Comparison of ENCODE assay signal across 17 cellular contexts in genomic region chr16:58280846-58281301, GRCh38. TPM values are rescaled to one million over a fixed set of nuclear protein-coding genes. Genes with fewer than 3 reads are reported as not detected.
DNase-seq lines count a peak whose midpoint lies in the region; ATAC-seq, FAIRE-seq and TF ChIP-seq lines count a peak whose summit lies in the region.
"Had no signal": no experiment of that assay in that cellular context is flagged by ENCODE, and none has a peak within 500 bp of the region (broad histone marks: within the 10 kb centered on the region; RNA-seq: fewer than 3 reads in every experiment).

No MANE protein-coding gene starts in this region.

- POLR2A ChIA-PET in A549 (lab: Yijun Ruan, JAX) (no interaction called here), RWPE1 (lab: Yijun Ruan, JAX; ENCODE audit: low non-redundant PET) (no interaction called here)

- no peaks in the 10 kb centered on the region for H3K36me3 Mint-ChIP-seq in stimulated activated naive B cell treated with anti-CD40 and anti-IgM and Interleukin-4, amounts not matched to agents 10 μg/mL and 1 μg/mL and 100 μg/mL, for 72 hours
- H3K36me3 Mint-ChIP-seq: mesothelial cell of epicardium had no signal

- H3K4me1 ChIP-seq in A549 = no peaks in the 10 kb centered on the region

- H3K4me2 ChIP-seq in A549 = no peak overlapping the region

- no peak for TF ChIP-seq POLR2A in A549 (IDR thresholded peaks at IDR 0.05; ENCODE audit: low read length)

- FAIRE-seq in A549 (lab: Jason Lieb, UNC) = no peak

- 62% methylated on average over 3 of the region's 3 CpGs for WGBS in A549 (ENCODE audit: missing lambda C conversion rate)

- no peak overlapping the region for H3K27ac ChIP-seq in A549
- H3K27ac ChIP-seq in RWPE1 = peak overlapping the region; percentile 74
- no peak overlapping the region for H3K27ac ChIP-seq in dorsolateral prefrontal cortex
- H3K27ac ChIP-seq: HL-60 had no signal

- H3K27me3 ChIP-seq in dorsolateral prefrontal cortex = no peaks in the 10 kb centered on the region

- H3K4me3 ChIP-seq in A549 (no peak overlapping the region), dorsolateral prefrontal cortex (no peak overlapping the region)
- H3K4me3 ChIP-seq: HAP-1 had no signal

- no peak overlapping the region for H3K4me3 Mint-ChIP-seq in stimulated activated naive B cell treated with anti-CD40 and anti-IgM and Interleukin-4, amounts not matched to agents 10 μg/mL and 1 μg/mL and 100 μg/mL, for 72 hours
- H3K4me3 Mint-ChIP-seq: mesothelial cell of epicardium had no signal

- intact Hi-C loops in dorsolateral prefrontal cortex (cut with DNase I) = no loop called here

- DNase-seq in A549 (ENCODE audit: low read depth in 1 of 2, low spot score in 1 of 2) (no peak), H4 (ENCODE audit: low spot score) (peak; percentile 83), RWPE1 (ENCODE audit: low spot score) (peak; percentile 71), fibroblast of peridontal ligament (ENCODE audit: extremely low read depth) (peak; percentile 80), dorsolateral prefrontal cortex (no peak)
- DNase-seq in stimulated activated naive B cell treated with anti-CD40 and anti-IgM and Interleukin-4, amounts not matched to agents 10 μg/mL and 1 μg/mL and 100 μg/mL, for 72 hours = no peak
- no peak for DNase-seq in activated CD8-positive, alpha-beta memory T cell treated with anti-CD3 and anti-CD28 coated beads for 24 hours
- DNase-seq in activated T-cell treated with anti-CD3 and anti-CD28 coated beads, Interleukin-2, amount 50 U/mL, for 48 hours = no peak
- DNase-seq: activated naive CD4-positive, alpha-beta T cell treated with Interleukin-2 at 50 U/mL for 16 hours; AML-193; NCI-H446 treated with DMSO at 0.1 percent for 48 hours; posterior cingulate gyrus had no signal

- TF ChIP-seq CTCF in A549 (IDR thresholded peaks at IDR 0.05) (no peak), RWPE1 (conservative IDR thresholded peaks at IDR 0.05; ENCODE audit: low read depth) (no peak), dorsolateral prefrontal cortex (IDR thresholded peaks at IDR 0.05 in 54 of 56, conservative IDR thresholded peaks at IDR 0.05 in 2 of 56; ENCODE audit: low read depth in 1 of 56, partially characterized antibody in 56 of 56) (no peak)

- H3K9me3 Mint-ChIP-seq in stimulated activated naive B cell treated with anti-CD40 and anti-IgM and Interleukin-4, amounts not matched to agents 10 μg/mL and 1 μg/mL and 100 μg/mL, for 72 hours = no peaks in the 10 kb centered on the region
- H3K9me3 Mint-ChIP-seq: mesothelial cell of epicardium had no signal

- peaks cover 2% of the 10 kb centered on the region; the same call in 1 of the 3 replicates for H3K9me3 ChIP-seq in A549
- H3K9me3 ChIP-seq: HAP-1 had no signal

- H3K4me1 Mint-ChIP-seq in stimulated activated naive B cell treated with anti-CD40 and anti-IgM and Interleukin-4, amounts not matched to agents 10 μg/mL and 1 μg/mL and 100 μg/mL, for 72 hours = no peaks in the 10 kb centered on the region
- H3K4me1 Mint-ChIP-seq: mesothelial cell of epicardium had no signal

- TF ChIP-seq EP300 in A549 (IDR thresholded peaks at IDR 0.05) = no peak

- ATAC-seq in A549 = no peak
- no peak for ATAC-seq in stimulated activated naive B cell treated with anti-CD40 and anti-IgM and Interleukin-4, amounts not matched to agents 10 μg/mL and 1 μg/mL and 100 μg/mL, for 72 hours (replicated peaks)

- H3K27me3 Mint-ChIP-seq in stimulated activated naive B cell treated with anti-CD40 and anti-IgM and Interleukin-4, amounts not matched to agents 10 μg/mL and 1 μg/mL and 100 μg/mL, for 72 hours = peaks cover 18% of the 10 kb centered on the region in 2 donors

- CTCF ChIA-PET in A549 (lab: Yijun Ruan, JAX) (interaction anchor here (0.6 to 1.0 kb wide), 2 partner anchors 55 to 564 kb away, joined by 3 to 4 read pairs; no protein-coding TSS in a partner anchor), RWPE1 (lab: Yijun Ruan, JAX) (no interaction called here)

- no peak for TF ChIP-seq RAD21 in A549 (conservative IDR thresholded peaks at IDR 0.05 in 1 of 2, IDR thresholded peaks at IDR 0.05 in 1 of 2)

- no peak overlapping the region for H3K27ac Mint-ChIP-seq in stimulated activated naive B cell treated with anti-CD40 and anti-IgM and Interleukin-4, amounts not matched to agents 10 μg/mL and 1 μg/mL and 100 μg/mL, for 72 hours
- H3K27ac Mint-ChIP-seq: mesothelial cell of epicardium had no signal

TF ChIP-seq in A549, 52 proteins besides CTCF, POLR2A, EP300 and RAD21:
- no peak for TF ChIP-seq SMC3 (IDR thresholded peaks at IDR 0.05)
- TF ChIP-seq, protein P1, sequence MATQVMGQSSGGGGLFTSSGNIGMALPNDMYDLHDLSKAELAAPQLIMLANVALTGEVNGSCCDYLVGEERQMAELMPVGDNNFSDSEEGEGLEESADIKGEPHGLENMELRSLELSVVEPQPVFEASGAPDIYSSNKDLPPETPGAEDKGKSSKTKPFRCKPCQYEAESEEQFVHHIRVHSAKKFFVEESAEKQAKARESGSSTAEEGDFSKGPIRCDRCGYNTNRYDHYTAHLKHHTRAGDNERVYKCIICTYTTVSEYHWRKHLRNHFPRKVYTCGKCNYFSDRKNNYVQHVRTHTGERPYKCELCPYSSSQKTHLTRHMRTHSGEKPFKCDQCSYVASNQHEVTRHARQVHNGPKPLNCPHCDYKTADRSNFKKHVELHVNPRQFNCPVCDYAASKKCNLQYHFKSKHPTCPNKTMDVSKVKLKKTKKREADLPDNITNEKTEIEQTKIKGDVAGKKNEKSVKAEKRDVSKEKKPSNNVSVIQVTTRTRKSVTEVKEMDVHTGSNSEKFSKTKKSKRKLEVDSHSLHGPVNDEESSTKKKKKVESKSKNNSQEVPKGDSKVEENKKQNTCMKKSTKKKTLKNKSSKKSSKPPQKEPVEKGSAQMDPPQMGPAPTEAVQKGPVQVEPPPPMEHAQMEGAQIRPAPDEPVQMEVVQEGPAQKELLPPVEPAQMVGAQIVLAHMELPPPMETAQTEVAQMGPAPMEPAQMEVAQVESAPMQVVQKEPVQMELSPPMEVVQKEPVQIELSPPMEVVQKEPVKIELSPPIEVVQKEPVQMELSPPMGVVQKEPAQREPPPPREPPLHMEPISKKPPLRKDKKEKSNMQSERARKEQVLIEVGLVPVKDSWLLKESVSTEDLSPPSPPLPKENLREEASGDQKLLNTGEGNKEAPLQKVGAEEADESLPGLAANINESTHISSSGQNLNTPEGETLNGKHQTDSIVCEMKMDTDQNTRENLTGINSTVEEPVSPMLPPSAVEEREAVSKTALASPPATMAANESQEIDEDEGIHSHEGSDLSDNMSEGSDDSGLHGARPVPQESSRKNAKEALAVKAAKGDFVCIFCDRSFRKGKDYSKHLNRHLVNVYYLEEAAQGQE (IDR thresholded peaks at IDR 0.05) = no peak
- TF ChIP-seq, protein P2, sequence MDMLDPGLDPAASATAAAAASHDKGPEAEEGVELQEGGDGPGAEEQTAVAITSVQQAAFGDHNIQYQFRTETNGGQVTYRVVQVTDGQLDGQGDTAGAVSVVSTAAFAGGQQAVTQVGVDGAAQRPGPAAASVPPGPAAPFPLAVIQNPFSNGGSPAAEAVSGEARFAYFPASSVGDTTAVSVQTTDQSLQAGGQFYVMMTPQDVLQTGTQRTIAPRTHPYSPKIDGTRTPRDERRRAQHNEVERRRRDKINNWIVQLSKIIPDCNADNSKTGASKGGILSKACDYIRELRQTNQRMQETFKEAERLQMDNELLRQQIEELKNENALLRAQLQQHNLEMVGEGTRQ (IDR thresholded peaks at IDR 0.05) = no peak
- no peak for TF ChIP-seq PHF8 (IDR thresholded peaks at IDR 0.05; ENCODE audit: borderline replicate concordance, low read depth)
- TF ChIP-seq RFX5 (IDR thresholded peaks at IDR 0.05) = 0 out of 2 replicates have a peak, but pooled peaks have one; percentile 33

RNA-seq across cellular contexts. Expression of gene PRSS54, which starts 14.0 kb away (rescaled TPM):
- polyA plus RNA-seq in A549 (2011; rRNA removed) (not detected in 2 replicates), A549 (2017; fragmentation: RNase III; extraction: RNeasy Plus Mini Kit Qiagen cat#74134 plus additional on column Dnase treatment) (not detected in 3 replicates)
- not detected in 2 replicates for polyA plus RNA-seq in A549 (2012; cell fraction: cytosol; rRNA removed)
- polyA plus RNA-seq in A549 (2012; cell fraction: nucleus; rRNA removed) = not detected in 2 replicates
- polyA minus RNA-seq in A549 (2011; rRNA and poly(A)+ RNA removed) = not detected in 2 replicates
- not detected in 2 replicates for total RNA-seq in H4 (2014; rRNA removed; shearing (Covaris generic))
- total RNA-seq in dorsolateral prefrontal cortex = under 1 TPM in 1 of 120 experiments, not detected in 119; 0.53 TPM
- total RNA-seq: fibroblast of lung, mesothelial cell of epicardium, ureter had no signal
- polyA plus RNA-seq: fibroblast of lung had no signal

Comparison
In these comparisons a context has a peak if more than half of its experiments do, and no peak if none do; other contexts are left out.
1. DNase-seq: peak in H4 (single experiment), RWPE1 (single experiment) and fibroblast of peridontal ligament (single experiment); none in A549 (0 of 2), stimulated activated naive B cell treated with anti-CD40 and anti-IgM and Interleukin-4, amounts not matched to agents 10 μg/mL and 1 μg/mL and 100 μg/mL, for 72 hours (single experiment), activated CD8-positive, alpha-beta memory T cell treated with anti-CD3 and anti-CD28 coated beads for 24 hours (single experiment), dorsolateral prefrontal cortex (0 of 10) and activated T-cell treated with anti-CD3 and anti-CD28 coated beads, Interleukin-2, amount 50 U/mL, for 48 hours (0 of 2).